Comparison of ENCODE assay signal across 27 cellular contexts in the genomic region with DNA sequence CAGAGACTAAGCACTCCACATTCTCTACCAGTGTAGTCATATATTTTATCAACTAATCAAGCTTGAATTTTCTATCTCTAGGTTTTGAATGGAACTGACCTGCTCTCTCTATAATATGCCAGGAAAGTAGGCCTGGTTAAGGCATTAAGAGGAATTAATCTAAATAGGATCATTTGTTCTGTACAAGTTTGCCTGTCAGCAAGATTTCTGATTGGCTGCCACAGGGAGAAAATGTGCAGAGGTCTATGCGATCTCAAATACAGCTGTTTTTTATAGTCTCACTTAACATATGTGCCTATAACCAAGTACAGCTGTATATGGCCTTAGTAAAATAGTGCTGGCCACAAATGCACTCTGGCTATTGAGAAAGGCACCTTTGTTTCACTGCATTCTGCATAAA.
"Had no signal": no experiment of that assay in that cellular context is flagged by ENCODE, and none has a peak within 500 bp of the region (broad histone marks: within the 10 kb centered on the region; RNA-seq: fewer than 3 reads in every experiment).

No MANE protein-coding gene starts in this region.

- H3K4me1 ChIP-seq: esophagus muscularis mucosa, parathyroid adenoma, right lobe of liver, suprapubic skin had no signal

- H3K27ac ChIP-seq: coronary artery, esophagus muscularis mucosa, neutrophil, parathyroid adenoma, right lobe of liver, suprapubic skin, vagina had no signal

- H3K9me3 ChIP-seq: esophagus muscularis mucosa, mucosa of descending colon, neutrophil, right lobe of liver, suprapubic skin, transverse colon, vagina had no signal

- FAIRE-seq: endothelial cell of umbilical vein, frontal cortex, keratinocyte had no signal

- DNase-seq: dermis blood vessel endothelial cell; effector memory CD4-positive, alpha-beta T cell; hypothalamus; immature natural killer cell; mucosa of descending colon; naive B cell; right lobe of liver; stimulated activated CD4-positive, alpha-beta T cell treated with anti-CD3 and anti-CD28 coated beads, Interleukin-12 subunit alpha, Interleukin-12 subunit beta, amount 100 ng/mL, for 4 hours; stimulated activated CD4-positive, alpha-beta T cell treated with anti-CD3 and anti-CD28 coated beads, Interleukin-1b, Interleukin-23, amount 100 ng/mL, for 48 hours; stimulated activated CD4-positive, alpha-beta T cell treated with anti-CD3 and anti-CD28 coated beads, Interleukin-4, amount 100 ng/mL, for 1 hour; stimulated activated CD8-positive, alpha-beta memory T cell treated with anti-CD3 and anti-CD28 coated beads, Interleukin-4, amount 100 ng/mL, for 48 hours; stimulated activated naive CD4-positive, alpha-beta T cell; stimulated activated naive CD8-positive, alpha-beta T cell treated with anti-CD3 and anti-CD28 coated beads, Interleukin-15, amount 100 ng/mL, for 72 hours; transverse colon had no signal

- H3K4me3 ChIP-seq: coronary artery, esophagus muscularis mucosa, lung, mucosa of descending colon, right lobe of liver, smooth muscle cell, suprapubic skin, transverse colon, vagina had no signal

- ATAC-seq: left lobe of liver; mucosa of descending colon; natural killer cell treated with Interleukin-12 subunit alpha and Interleukin-12 subunit beta and Interleukin-15 and Interleukin-18, amount 100 ng/mL, for 72 hours; right lobe of liver; stimulated activated naive CD8-positive, alpha-beta T cell treated with anti-CD3 and anti-CD28 coated beads, Interleukin-15, amount 100 ng/mL, for 72 hours had no signal

- H3K27me3 ChIP-seq: esophagus muscularis mucosa, neutrophil, right lobe of liver, suprapubic skin, transverse colon, vagina had no signal
